1 cellular context compared by ENCODE assay signal in genomic region chr7:56538541-56539429, GRCh38.
TF ChIP-seq lines count a peak whose summit lies in the region.

No MANE protein-coding gene starts in this region.

TF ChIP-seq in SK-N-SH, 30 proteins besides CTCF, POLR2A, EP300 and RAD21 (continued from another document):
- no peak for TF ChIP-seq MAX (IDR thresholded peaks at IDR 0.05; ENCODE audit: low read depth)
- TF ChIP-seq REST (IDR thresholded peaks at IDR 0.05; ENCODE audit: low read depth, low read length), result no peak
